In genomic region chr17:42414782-42415409, GRCh38 we compare ENCODE assay signal across 8 cellular contexts. TPM values are rescaled to one million over a fixed set of nuclear protein-coding genes. Genes with fewer than 3 reads are reported as not detected.
DNase-seq lines count a peak whose midpoint lies in the region; ATAC-seq and TF ChIP-seq lines count a peak whose summit lies in the region.

No MANE protein-coding gene starts in this region.

- H3K4me3 Mint-ChIP-seq in GM23338: no peak overlapping the region
- peak overlapping the region; percentile 68 for H3K4me3 Mint-ChIP-seq in activated CD4-positive, alpha-beta T cell treated with anti-CD3 and anti-CD28 coated beads, Interleukin-2, amount 10 ng/mL, durations not matched to agents 7 days and 5 days
- H3K4me3 Mint-ChIP-seq in progenitor cell of endocrine pancreas (ENCODE audit: low read depth): no peak overlapping the region

- TF ChIP-seq EP300 in esophagus muscularis mucosa (IDR thresholded peaks at IDR 0.05): no peak

- intact Hi-C loops in esophagus muscularis mucosa (cut with DNase I): no loop called here

- peak overlapping the region; percentile 41; the same call in 1 of the 2 replicates for H3K27ac Mint-ChIP-seq in GM23338
- H3K27ac Mint-ChIP-seq in activated CD4-positive, alpha-beta T cell treated with anti-CD3 and anti-CD28 coated beads, Interleukin-2, amount 10 ng/mL, durations not matched to agents 7 days and 5 days: peak overlapping the region; percentile 90
- H3K27ac Mint-ChIP-seq in progenitor cell of endocrine pancreas: no peak overlapping the region

- no peak overlapping the region for H2AFZ ChIP-seq in GM23338

- no peak for TF ChIP-seq POLR2A in esophagus muscularis mucosa (IDR thresholded peaks at IDR 0.05; ENCODE audit: low read depth)

- peak overlapping the region; percentile 62; the same call in 1 of the 2 replicates for H3K4me2 ChIP-seq in GM23338

- in situ Hi-C loops in G401 (cut with HindIII; ENCODE audit: low sequenced_read_pairs): no loop called here

- H3K4me3 ChIP-seq in GM23338: no peak overlapping the region
- H3K4me3 ChIP-seq in esophagus muscularis mucosa: peak overlapping the region; percentile 11 to 33 (median 22)

- no peaks in the 10 kb centered on the region for H3K9me3 Mint-ChIP-seq in GM23338
- no peaks in the 10 kb centered on the region for H3K9me3 Mint-ChIP-seq in activated CD4-positive, alpha-beta T cell treated with anti-CD3 and anti-CD28 coated beads, Interleukin-2, amount 10 ng/mL, durations not matched to agents 7 days and 5 days
- no peaks in the 10 kb centered on the region for H3K9me3 Mint-ChIP-seq in progenitor cell of endocrine pancreas (ENCODE audit: low read depth)

- H3K27me3 ChIP-seq in GM23338 (ENCODE audit: insufficient read depth) (no peaks in the 10 kb centered on the region), esophagus muscularis mucosa (no peaks in the 10 kb centered on the region)

- H3K36me3 Mint-ChIP-seq in GM23338 (ENCODE audit: low read depth) (no peaks in the 10 kb centered on the region), progenitor cell of endocrine pancreas (ENCODE audit: insufficient read depth) (no peaks in the 10 kb centered on the region)
- H3K36me3 Mint-ChIP-seq in activated CD4-positive, alpha-beta T cell treated with anti-CD3 and anti-CD28 coated beads, Interleukin-2, amount 10 ng/mL, durations not matched to agents 7 days and 5 days (ENCODE audit: low read depth): peaks cover 2% of the 10 kb centered on the region

- TF ChIP-seq CTCF in GM23338 (conservative IDR thresholded peaks at IDR 0.05; ENCODE audit: low read depth in 2 of 2) (no peak), esophagus muscularis mucosa (IDR thresholded peaks at IDR 0.05) (no peak), progenitor cell of endocrine pancreas (IDR thresholded peaks at IDR 0.05; ENCODE audit: unreplicated experiment) (no peak)

- H3K9me3 ChIP-seq in esophagus muscularis mucosa: no peaks in the 10 kb centered on the region

- H3K36me3 ChIP-seq in GM23338 (ENCODE audit: insufficient read depth) (no peaks in the 10 kb centered on the region), esophagus muscularis mucosa (no peaks in the 10 kb centered on the region)

- CTCF ChIA-PET in activated CD4-positive, alpha-beta T cell treated with anti-CD3 and anti-CD28 coated beads, Interleukin-2, amount 10 ng/mL, durations not matched to agents 7 days and 5 days (lab: Charles Lee): interaction anchor here (0.7 to 2.9 kb wide), 8 partner anchors 8 to 122 kb away, joined by 3 to 9 read pairs (median 5); partner anchors contain the start of genes CAVIN1 and NAGLU

- peaks cover 12% of the 10 kb centered on the region; the same call in 1 of the 2 replicates for H4K20me1 ChIP-seq in GM23338 (replicated peaks; ENCODE audit: insufficient read depth)

- DNase-seq in GM23338 (ENCODE audit: low spot score) (no peak), esophagus muscularis mucosa (ENCODE audit: extremely low spot score) (no peak), NCI-H2196 treated with DMSO at 0.1 percent for 48 hours (lab: John Stamatoyannopoulos, UW; ENCODE audit: unreplicated experiment) (no peak), G401 (ENCODE audit: low spot score) (no peak), progenitor cell of endocrine pancreas (ENCODE audit: low spot score, unreplicated experiment) (no peak), retina (no peak)
- peak; percentile 71 for DNase-seq in activated CD4-positive, alpha-beta T cell treated with anti-CD3 and anti-CD28 coated beads, Interleukin-2, amount 10 ng/mL, durations not matched to agents 7 days and 5 days
- DNase-seq in stimulated activated CD8-positive, alpha-beta memory T cell treated with anti-CD3 and anti-CD28 coated beads, Interleukin-4, amount 100 ng/mL, for 48 hours: peak; percentile 61

- peaks cover 25% of the 10 kb centered on the region for H3K79me2 ChIP-seq in GM23338 (replicated peaks; ENCODE audit: insufficient read depth)

- peak; percentile 70 for ATAC-seq in GM23338

- H3F3A ChIP-seq in GM23338 (replicated peaks; ENCODE audit: low read depth): no peaks in the 10 kb centered on the region

- H3K9me2 ChIP-seq in GM23338 (ENCODE audit: insufficient read depth): no peaks in the 10 kb centered on the region

- H3K4me1 Mint-ChIP-seq in GM23338 (peaks cover 22% of the 10 kb centered on the region; the same call in 2 of the 3 replicates), progenitor cell of endocrine pancreas (ENCODE audit: low read depth) (no peaks in the 10 kb centered on the region)
- peaks cover 19% of the 10 kb centered on the region for H3K4me1 Mint-ChIP-seq in activated CD4-positive, alpha-beta T cell treated with anti-CD3 and anti-CD28 coated beads, Interleukin-2, amount 10 ng/mL, durations not matched to agents 7 days and 5 days

- POLR2A ChIA-PET in activated CD4-positive, alpha-beta T cell treated with anti-CD3 and anti-CD28 coated beads, Interleukin-2, amount 10 ng/mL, durations not matched to agents 7 days and 5 days (lab: Charles Lee): no interaction called here

- H3K4me1 ChIP-seq in GM23338 (ENCODE audit: insufficient read depth): peaks cover 12% of the 10 kb centered on the region
- peaks cover 96 to 100% (median 100%) of the 10 kb centered on the region in 4 donors for H3K4me1 ChIP-seq in esophagus muscularis mucosa

- 66% methylated on average over 5 of the region's 7 CpGs for WGBS in esophagus muscularis mucosa

- H3K27me3 Mint-ChIP-seq in GM23338 (ENCODE audit: insufficient read depth, low read depth, poor library complexity) (peaks cover 4% of the 10 kb centered on the region), progenitor cell of endocrine pancreas (peaks cover 18% of the 10 kb centered on the region)
- H3K27me3 Mint-ChIP-seq in activated CD4-positive, alpha-beta T cell treated with anti-CD3 and anti-CD28 coated beads, Interleukin-2, amount 10 ng/mL, durations not matched to agents 7 days and 5 days: peaks cover 4% of the 10 kb centered on the region

- H3K27ac ChIP-seq in GM23338 (ENCODE audit: low read depth) (0 out of 2 replicates have a peak overlapping the region, but pooled peaks have one; percentile 55), esophagus muscularis mucosa (replicated peaks in 1 of 4) (peak overlapping the region; percentile 97 to 100 (median 100))

TF ChIP-seq in GM23338, 12 proteins besides CTCF, POLR2A, EP300 and RAD21 (continues in another document):
- no peak for TF ChIP-seq NANOG (IDR thresholded peaks at IDR 0.05; ENCODE audit: borderline replicate concordance)
- TF ChIP-seq, protein P1, sequence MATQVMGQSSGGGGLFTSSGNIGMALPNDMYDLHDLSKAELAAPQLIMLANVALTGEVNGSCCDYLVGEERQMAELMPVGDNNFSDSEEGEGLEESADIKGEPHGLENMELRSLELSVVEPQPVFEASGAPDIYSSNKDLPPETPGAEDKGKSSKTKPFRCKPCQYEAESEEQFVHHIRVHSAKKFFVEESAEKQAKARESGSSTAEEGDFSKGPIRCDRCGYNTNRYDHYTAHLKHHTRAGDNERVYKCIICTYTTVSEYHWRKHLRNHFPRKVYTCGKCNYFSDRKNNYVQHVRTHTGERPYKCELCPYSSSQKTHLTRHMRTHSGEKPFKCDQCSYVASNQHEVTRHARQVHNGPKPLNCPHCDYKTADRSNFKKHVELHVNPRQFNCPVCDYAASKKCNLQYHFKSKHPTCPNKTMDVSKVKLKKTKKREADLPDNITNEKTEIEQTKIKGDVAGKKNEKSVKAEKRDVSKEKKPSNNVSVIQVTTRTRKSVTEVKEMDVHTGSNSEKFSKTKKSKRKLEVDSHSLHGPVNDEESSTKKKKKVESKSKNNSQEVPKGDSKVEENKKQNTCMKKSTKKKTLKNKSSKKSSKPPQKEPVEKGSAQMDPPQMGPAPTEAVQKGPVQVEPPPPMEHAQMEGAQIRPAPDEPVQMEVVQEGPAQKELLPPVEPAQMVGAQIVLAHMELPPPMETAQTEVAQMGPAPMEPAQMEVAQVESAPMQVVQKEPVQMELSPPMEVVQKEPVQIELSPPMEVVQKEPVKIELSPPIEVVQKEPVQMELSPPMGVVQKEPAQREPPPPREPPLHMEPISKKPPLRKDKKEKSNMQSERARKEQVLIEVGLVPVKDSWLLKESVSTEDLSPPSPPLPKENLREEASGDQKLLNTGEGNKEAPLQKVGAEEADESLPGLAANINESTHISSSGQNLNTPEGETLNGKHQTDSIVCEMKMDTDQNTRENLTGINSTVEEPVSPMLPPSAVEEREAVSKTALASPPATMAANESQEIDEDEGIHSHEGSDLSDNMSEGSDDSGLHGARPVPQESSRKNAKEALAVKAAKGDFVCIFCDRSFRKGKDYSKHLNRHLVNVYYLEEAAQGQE (IDR thresholded peaks at IDR 0.05; ENCODE audit: unreplicated experiment): no peak
- no peak for TF ChIP-seq STAT1 (IDR thresholded peaks at IDR 0.05; ENCODE audit: unreplicated experiment)
- no peak for TF ChIP-seq ZNF114 (CRISPR knock-in tag; IDR thresholded peaks at IDR 0.05)
- TF ChIP-seq CREB1 (CRISPR knock-in tag; IDR thresholded peaks at IDR 0.05; ENCODE audit: low read depth): no peak
- no peak for TF ChIP-seq EZH2 (IDR thresholded peaks at IDR 0.05; ENCODE audit: low read depth, unreplicated experiment)
- no peak for TF ChIP-seq EZH2phosphoT487 (IDR thresholded peaks at IDR 0.05; ENCODE audit: unreplicated experiment)
- no peak for TF ChIP-seq ZNF331 (CRISPR knock-in tag; IDR thresholded peaks at IDR 0.05; ENCODE audit: low read depth)

RNA-seq across cellular contexts. Expression of gene CAVIN1, which starts 8.2 kb away (rescaled TPM):
- 33.3 and 35.7 TPM in 2 replicates for total RNA-seq in GM23338 (2014; rRNA removed; shearing (Covaris generic))
- 18.1 and 20.0 TPM in 2 replicates for polyA plus RNA-seq in GM23338 (2016; fragmentation: Nextera tagmentation; extraction: Ambion mirVana)
- total RNA-seq in activated CD4-positive, alpha-beta T cell treated with anti-CD3 and anti-CD28 coated beads, Interleukin-2, amount 10 ng/mL, durations not matched to agents 7 days and 5 days: 1 to 10 TPM; 1.5 to 1.6 TPM
- 1,000 to 10,000 TPM in 2 of 4 donors, 100 to 1,000 TPM in 2; 619 to 1,181 (median 1,019) TPM for total RNA-seq in esophagus muscularis mucosa
- 755 and 829 TPM in 2 replicates for total RNA-seq in G401 (2014; rRNA removed; shearing (Covaris generic))
- total RNA-seq in progenitor cell of endocrine pancreas: 1.1 and 1.8 TPM in 2 replicates

RNA-seq across cellular contexts. Expression of gene STAT3, which starts 26.7 kb away (rescaled TPM):
- 78.0 and 83.2 TPM in 2 replicates for total RNA-seq in GM23338 (2014; rRNA removed; shearing (Covaris generic))
- 41.7 and 49.5 TPM in 2 replicates for polyA plus RNA-seq in GM23338 (2016; fragmentation: Nextera tagmentation; extraction: Ambion mirVana)
- total RNA-seq in activated CD4-positive, alpha-beta T cell treated with anti-CD3 and anti-CD28 coated beads, Interleukin-2, amount 10 ng/mL, durations not matched to agents 7 days and 5 days: 100 to 1,000 TPM; 114 to 121 TPM
- 100 to 1,000 TPM; 137 to 260 (median 211) TPM for total RNA-seq in esophagus muscularis mucosa
- 48.8 and 58.5 TPM in 2 replicates for total RNA-seq in G401 (2014; rRNA removed; shearing (Covaris generic))
- total RNA-seq in progenitor cell of endocrine pancreas: 41.2 and 42.2 TPM in 2 replicates

RNA-seq across cellular contexts. Expression of gene ATP6V0A1, which starts 43.8 kb away (rescaled TPM):
- 42.3 and 42.8 TPM in 2 replicates for total RNA-seq in GM23338 (2014; rRNA removed; shearing (Covaris generic))
- polyA plus RNA-seq in GM23338 (2016; fragmentation: Nextera tagmentation; extraction: Ambion mirVana): 23.9 and 25.8 TPM in 2 replicates
- total RNA-seq in activated CD4-positive, alpha-beta T cell treated with anti-CD3 and anti-CD28 coated beads, Interleukin-2, amount 10 ng/mL, durations not matched to agents 7 days and 5 days: 1 to 10 TPM; 4.9 to 8.9 TPM
- total RNA-seq in esophagus muscularis mucosa: 10 to 100 TPM; 51.9 to 74.9 (median 63.9) TPM
- total RNA-seq in G401 (2014; rRNA removed; shearing (Covaris generic)): 54.0 and 112 TPM in 2 replicates
- 86.3 and 90.5 TPM in 2 replicates for total RNA-seq in progenitor cell of endocrine pancreas

Comparison
In these comparisons a context has a peak if more than half of its experiments do, and no peak if none do; other contexts are left out.
1. DNase-seq: peak in activated CD4-positive, alpha-beta T cell treated with anti-CD3 and anti-CD28 coated beads, Interleukin-2, amount 10 ng/mL, durations not matched to agents 7 days and 5 days (single experiment) and stimulated activated CD8-positive, alpha-beta memory T cell treated with anti-CD3 and anti-CD28 coated beads, Interleukin-4, amount 100 ng/mL, for 48 hours (single experiment); none in GM23338 (single experiment), esophagus muscularis mucosa (single experiment), NCI-H2196 treated with DMSO at 0.1 percent for 48 hours (single experiment), G401 (single experiment), progenitor cell of endocrine pancreas (single experiment) and retina (single experiment).
2. RNA of gene CAVIN1, which starts 8.2 kb away (total RNA-seq): 619 to 1,181 TPM in esophagus muscularis mucosa and 755 to 829 TPM in G401; 33.3 to 35.7 TPM in GM23338, 1.5 to 1.6 TPM in activated CD4-positive, alpha-beta T cell treated with anti-CD3 and anti-CD28 coated beads, Interleukin-2, amount 10 ng/mL, durations not matched to agents 7 days and 5 days and 1.1 to 1.8 TPM in progenitor cell of endocrine pancreas; every median in the first group is over 10 times any median in the second.